In the genomic region with DNA sequence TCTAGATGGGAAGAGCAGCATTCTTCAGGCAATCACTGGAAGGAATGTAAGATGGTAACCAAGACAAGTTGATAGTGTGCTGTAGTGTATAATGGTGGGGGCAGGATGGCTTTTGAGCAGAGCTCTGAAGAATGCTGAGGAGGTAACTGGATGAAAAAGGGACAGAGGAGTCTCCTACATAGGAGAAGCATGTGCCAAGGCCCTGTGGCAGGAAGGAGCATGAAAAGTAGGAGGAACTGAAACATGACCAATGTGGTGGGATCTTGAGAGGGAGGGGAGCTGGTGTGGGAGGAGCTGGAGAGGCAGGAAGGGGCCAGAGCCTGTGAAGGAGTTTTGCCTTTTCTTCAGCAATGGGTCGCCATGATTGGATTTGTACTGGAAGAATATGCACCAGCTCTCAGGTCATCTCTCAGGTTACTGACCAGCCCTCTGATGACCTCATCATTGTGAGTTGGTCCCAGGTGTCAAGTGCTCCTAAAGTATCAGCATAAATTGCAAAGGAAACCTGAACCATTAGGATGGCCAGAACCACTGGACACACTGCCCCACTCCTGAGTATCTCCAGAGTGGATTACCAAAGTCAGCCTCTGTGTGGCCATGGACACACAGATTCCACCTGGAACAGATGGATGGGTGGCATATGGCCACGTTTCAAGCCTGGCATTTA, we compare ENCODE assay signal across 19 cellular contexts. TPM values are rescaled to one million over a fixed set of nuclear protein-coding genes. Genes with fewer than 3 reads are reported as not detected.
A peak's percentile ranks its signal among the peaks of the same experiment; 100 is the strongest.
DNase-seq lines count a peak whose midpoint lies in the region; ATAC-seq and TF ChIP-seq lines count a peak whose summit lies in the region.
"Had no signal": no experiment of that assay in that cellular context is flagged by ENCODE, and none has a peak within 500 bp of the region (broad histone marks: within the 10 kb centered on the region; RNA-seq: fewer than 3 reads in every experiment).

No MANE protein-coding gene starts in this region.

- H3K4me2 ChIP-seq in neuronal stem cell (ENCODE audit: insufficient read depth, low read length, poor library complexity, severe bottlenecking), result no peak overlapping the region
- H3K4me2 ChIP-seq: A549, BLaER1 had no signal

- intact Hi-C loops in left colon (cut with DNase I, micrococcal nuclease), result no loop called here

- no peaks in the 10 kb centered on the region for H3K79me1 ChIP-seq in neuronal stem cell (ENCODE audit: low read depth, low read length)

- H2BK5ac ChIP-seq in neuronal stem cell (ENCODE audit: low read length), result peak overlapping the region; percentile 58

- no peaks in the 10 kb centered on the region for H3K9me3 ChIP-seq in neuronal stem cell (replicated peaks in 1 of 2; ENCODE audit: control insufficient read depth in 2 of 2, insufficient read depth in 1 of 2, low read depth in 1 of 2, low read length in 2 of 2)
- H3K9me3 ChIP-seq: A549, BLaER1, HAP-1 had no signal

- no peak overlapping the region for H2BK120ac ChIP-seq in neuronal stem cell (ENCODE audit: low read depth, low read length)

- peaks cover 0 to 16% of the 10 kb centered on the region in 2 donors for H3K36me3 ChIP-seq in neuronal stem cell (replicated peaks in 1 of 2; ENCODE audit: control insufficient read depth in 2 of 2, insufficient read depth in 2 of 2, low read length in 2 of 2)

- no peaks in the 10 kb centered on the region for H3K27me3 ChIP-seq in neuronal stem cell (ENCODE audit: control insufficient read depth in 3 of 3, insufficient read depth in 3 of 3, low read depth in 1 of 3, low read length in 3 of 3)
- H3K27me3 ChIP-seq: BLaER1 had no signal

- DNase-seq in DMS 273 (lab: John Stamatoyannopoulos, UW; ENCODE audit: unreplicated experiment) (peak; percentile 3), DMS 273 treated with DMSO at 0.1 percent for 48 hours (lab: John Stamatoyannopoulos, UW) (no peak), NB4 (ENCODE audit: low read depth) (peak; percentile 19), neuronal stem cell (ENCODE audit: low spot score) (no peak), Ammon's horn (ENCODE audit: low spot score) (no peak), SK-N-DZ (ENCODE audit: low spot score) (no peak), left colon (no peak)
- DNase-seq: AML-193; CD4-positive, alpha-beta memory T cell; DMS79; GDM1; GM23248 had no signal

- no peak overlapping the region for H3K23ac ChIP-seq in neuronal stem cell (ENCODE audit: low read depth, low read length, poor library complexity)

- H2BK15ac ChIP-seq in neuronal stem cell (ENCODE audit: low read length), result no peak overlapping the region

- no peak overlapping the region for H3K4me3 ChIP-seq in NB4 (ENCODE audit: low read depth, low read length)
- no peak overlapping the region for H3K4me3 ChIP-seq in neuronal stem cell (ENCODE audit: low read length in 2 of 2)
- H3K4me3 ChIP-seq: A549, BLaER1, GM23248, HAP-1 had no signal

- H3K27ac ChIP-seq in neuronal stem cell (replicated peaks; ENCODE audit: low read length), result no peak overlapping the region
- H3K27ac ChIP-seq: 22Rv1, A549, BLaER1, GM23248 had no signal

- ATAC-seq in left colon, result no peak
- ATAC-seq: A549 had no signal

- H2AK5ac ChIP-seq in neuronal stem cell (ENCODE audit: low read depth, low read length), result no peak overlapping the region

- H3K4me1 ChIP-seq in neuronal stem cell (ENCODE audit: control insufficient read depth in 2 of 2, insufficient read depth in 1 of 2, low read depth in 1 of 2, low read length in 2 of 2), result no peaks in the 10 kb centered on the region
- H3K4me1 ChIP-seq: BLaER1, HAP-1 had no signal

- H2BK12ac ChIP-seq in neuronal stem cell (ENCODE audit: low read length), result no peak overlapping the region

- H2AFZ ChIP-seq in neuronal stem cell (ENCODE audit: low read length), result no peak overlapping the region
- H2AFZ ChIP-seq: GM23248 had no signal

- TF ChIP-seq POLR2A in NB4 (IDR thresholded peaks at IDR 0.05; ENCODE audit: extremely low read depth, insufficient read length), result no peak

- no peak for TF ChIP-seq CTCF in NB4 (IDR thresholded peaks at IDR 0.05; ENCODE audit: low read depth, low read length)

- no peak overlapping the region for H3K14ac ChIP-seq in neuronal stem cell (ENCODE audit: low read length)

- WGBS in neuronal stem cell (ENCODE audit: extremely low coverage in 2 of 2, insufficient read length in 2 of 2, insufficient replicate concordance in 1 of 2), 2 donors, result no CpG with 5 or more reads among the region's 2 CpGs

- H3K18ac ChIP-seq in neuronal stem cell (ENCODE audit: low read length), result no peak overlapping the region

- H4K8ac ChIP-seq in neuronal stem cell (ENCODE audit: low read depth, low read length), result no peak overlapping the region

- H3K4ac ChIP-seq in neuronal stem cell (ENCODE audit: low read length), result no peak overlapping the region

- H3K9ac ChIP-seq in neuronal stem cell (ENCODE audit: low read depth, low read length, poor library complexity), result no peak overlapping the region
- H3K9ac ChIP-seq: BLaER1, GM23248 had no signal

- no peak overlapping the region for H4K91ac ChIP-seq in neuronal stem cell (ENCODE audit: low read depth, low read length, poor library complexity)

RNA-seq across cellular contexts. Expression of a gene that starts 38.6 kb away (rescaled TPM):
- polyA plus RNA-seq in neuronal stem cell (2013, experiment 1 of 2), result not detected
- polyA plus RNA-seq in neuronal stem cell (2013, experiment 2 of 2), result under 0.01 TPM
- 0.10 TPM in 1 of 2 replicates, not detected in the other for polyA plus RNA-seq in SK-N-DZ (2014; cell fraction: cytosol; rRNA removed)
- 0.02 TPM in 1 of 2 replicates, not detected in the other for polyA plus RNA-seq in SK-N-DZ (2014; cell fraction: nucleus; rRNA removed)
- not detected for total RNA-seq in left colon
- total RNA-seq: CD4-positive, alpha-beta memory T cell; Daoy; GM23248; H4; HT-29 had no signal
- polyA plus RNA-seq: A549 had no signal

RNA-seq across cellular contexts. Expression of a gene that starts 42.1 kb away (rescaled TPM):
- polyA plus RNA-seq in neuronal stem cell (2013, experiment 1 of 2), result 4.9 TPM
- 4.4 TPM for polyA plus RNA-seq in neuronal stem cell (2013, experiment 2 of 2)
- polyA plus RNA-seq in SK-N-DZ (2014; cell fraction: cytosol; rRNA removed), result 1.4 and 1.8 TPM in 2 replicates
- 0.95 and 1.6 TPM in 2 replicates for polyA plus RNA-seq in SK-N-DZ (2014; cell fraction: nucleus; rRNA removed)
- 10 to 100 TPM in 1 of 2 donors, 1 to 10 TPM in 1; 9.1 to 11.3 TPM for total RNA-seq in left colon

RNA-seq across cellular contexts. Expression of a gene that starts 57.6 kb away (rescaled TPM):
- polyA plus RNA-seq in neuronal stem cell (2013, experiment 1 of 2), result 1.2 TPM
- polyA plus RNA-seq in neuronal stem cell (2013, experiment 2 of 2), result 1.8 TPM
- 27.8 and 47.4 TPM in 2 replicates for polyA plus RNA-seq in SK-N-DZ (2014; cell fraction: cytosol; rRNA removed)
- polyA plus RNA-seq in SK-N-DZ (2014; cell fraction: nucleus; rRNA removed), result 87.8 and 114 TPM in 2 replicates
- total RNA-seq in left colon, result 1 to 10 TPM; 1.3 to 1.9 TPM
- total RNA-seq: HT-29 had no signal
- polyA plus RNA-seq: CD4-positive, alpha-beta memory T cell had no signal

Comparison
In these comparisons a context has a peak if more than half of its experiments do, and no peak if none do; other contexts are left out.
1. DNase-seq: peak in DMS 273 (single experiment) and NB4 (single experiment); none in DMS 273 treated with DMSO at 0.1 percent for 48 hours (single experiment), neuronal stem cell (single experiment), Ammon's horn (single experiment), SK-N-DZ (single experiment) and left colon (0 of 2).